In genomic region chr2:147829106-147829505, GRCh38 we compare ENCODE assay signal across 9 cellular contexts. TPM values are rescaled to one million over a fixed set of nuclear protein-coding genes. Genes with fewer than 3 reads are reported as not detected.
DNase-seq lines count a peak whose midpoint lies in the region; ATAC-seq, FAIRE-seq and TF ChIP-seq lines count a peak whose summit lies in the region.
"Had no signal": no experiment of that assay in that cellular context is flagged by ENCODE, and none has a peak within 500 bp of the region (broad histone marks: within the 10 kb centered on the region; RNA-seq: fewer than 3 reads in every experiment).

No MANE protein-coding gene starts in this region.

- H3K9me3 Mint-ChIP-seq in HFFc6: no peaks in the 10 kb centered on the region

- H3K27me3 ChIP-seq in foreskin keratinocyte: no peaks in the 10 kb centered on the region
- no peaks in the 10 kb centered on the region for H3K27me3 ChIP-seq in small intestine (ENCODE audit: control insufficient read depth in 2 of 2, insufficient read depth in 2 of 2, low read length in 2 of 2)
- H3K27me3 ChIP-seq: pancreas had no signal

- H3K4me3 ChIP-seq in AG10803 (ENCODE audit: low read length): no peak overlapping the region
- no peak overlapping the region for H3K4me3 ChIP-seq in SK-N-MC
- no peak overlapping the region for H3K4me3 ChIP-seq in small intestine (ENCODE audit: low read depth in 1 of 2, low read length in 2 of 2)
- H3K4me3 ChIP-seq: pancreas had no signal

- H3K4me3 Mint-ChIP-seq in HFFc6: no peak overlapping the region

- H3K9me3 ChIP-seq in SK-N-MC (ENCODE audit: low read depth, low read length) (no peaks in the 10 kb centered on the region; the same call in 1 of the 2 replicates), small intestine (ENCODE audit: control insufficient read depth, low read depth) (no peaks in the 10 kb centered on the region)
- H3K9me3 ChIP-seq: pancreas had no signal

- peak; percentile 55 for ATAC-seq in foreskin keratinocyte
- no peak for ATAC-seq in GM18517 (IDR thresholded peaks at IDR 0.05; ENCODE audit: unreplicated experiment)
- no peak for ATAC-seq in left lobe of liver

- peak; percentile 54 for DNase-seq in AG10803 (ENCODE audit: low read depth)
- DNase-seq in HFFc6: peak; percentile 65
- DNase-seq in SK-N-MC (ENCODE audit: low read depth, low spot score): peak; percentile 44
- peak in 1 of 2 donors; percentile 66 for DNase-seq in foreskin keratinocyte
- no peak for DNase-seq in small intestine
- DNase-seq in C1 segment of cervical spinal cord (lab: John Stamatoyannopoulos, UW): no peak
- no peak for DNase-seq in left lobe of liver (ENCODE audit: low spot score)
- DNase-seq: pancreas had no signal

- no peak overlapping the region for H3K9ac ChIP-seq in SK-N-MC (ENCODE audit: insufficient read length)

- peaks cover 6% of the 10 kb centered on the region for H3K4me1 ChIP-seq in foreskin keratinocyte
- no peaks in the 10 kb centered on the region for H3K4me1 ChIP-seq in small intestine (ENCODE audit: control insufficient read depth in 2 of 2, insufficient read depth in 1 of 2, low read depth in 1 of 2, low read length in 1 of 2)
- H3K4me1 ChIP-seq: pancreas had no signal

- no peak for TF ChIP-seq CTCF in AG10803 (conservative IDR thresholded peaks at IDR 0.05; ENCODE audit: low read length)
- TF ChIP-seq CTCF in HFFc6 (IDR thresholded peaks at IDR 0.05): no peak
- TF ChIP-seq CTCF in foreskin keratinocyte (conservative IDR thresholded peaks at IDR 0.05): no peak

- peaks cover 1% of the 10 kb centered on the region; the same call in 1 of the 2 replicates for H3K27me3 Mint-ChIP-seq in HFFc6 (ENCODE audit: insufficient read depth)

- peaks cover 7% of the 10 kb centered on the region for H3K4me1 Mint-ChIP-seq in HFFc6 (ENCODE audit: low read depth)

- H3K27ac Mint-ChIP-seq in HFFc6: peak overlapping the region; percentile 51

- H3K27ac ChIP-seq in SK-N-MC: peak overlapping the region; percentile 65
- no peak overlapping the region for H3K27ac ChIP-seq in foreskin keratinocyte
- H3K27ac ChIP-seq in small intestine (ENCODE audit: low read depth in 1 of 2, low read length in 1 of 2): no peak overlapping the region
- H3K27ac ChIP-seq: pancreas had no signal

- no peaks in the 10 kb centered on the region for H3K36me3 Mint-ChIP-seq in HFFc6 (ENCODE audit: low read depth)

- FAIRE-seq in small intestine (lab: Jason Lieb, UNC): no peak
- FAIRE-seq: pancreas had no signal

- no peaks in the 10 kb centered on the region for H3K36me3 ChIP-seq in SK-N-MC (ENCODE audit: insufficient read depth, low read length)
- no peaks in the 10 kb centered on the region for H3K36me3 ChIP-seq in small intestine (ENCODE audit: control insufficient read depth in 2 of 2, insufficient read depth in 2 of 2, low read length in 2 of 2)
- H3K36me3 ChIP-seq: pancreas had no signal

RNA-seq across cellular contexts. Expression of gene ACVR2A, which starts 15.7 kb away (rescaled TPM):
- 1 to 10 TPM; 4.1 to 6.2 (median 5.0) TPM for total RNA-seq in HFFc6 (2021; fragmentation: NEBNext Ultra II Directional; extraction: Animal tissue kit (Norgen Biotek cat#: 25700))
- total RNA-seq in foreskin keratinocyte: 6.2 and 8.0 TPM in 2 replicates
- polyA plus RNA-seq in foreskin keratinocyte: 2.6 and 3.0 TPM in 2 replicates
- polyA plus RNA-seq in small intestine: 10 to 100 TPM in 1 of 3 donors, 1 to 10 TPM in 2; 8.0 to 11.3 (median 8.3) TPM
- total RNA-seq in left lobe of liver: 7.2 TPM

Comparison
In these comparisons a context has a peak if more than half of its experiments do, and no peak if none do; other contexts are left out.
1. DNase-seq: peak in AG10803 (single experiment), HFFc6 (single experiment) and SK-N-MC (single experiment); none in small intestine (single experiment), C1 segment of cervical spinal cord (0 of 14) and left lobe of liver (single experiment).